In the genomic region with DNA sequence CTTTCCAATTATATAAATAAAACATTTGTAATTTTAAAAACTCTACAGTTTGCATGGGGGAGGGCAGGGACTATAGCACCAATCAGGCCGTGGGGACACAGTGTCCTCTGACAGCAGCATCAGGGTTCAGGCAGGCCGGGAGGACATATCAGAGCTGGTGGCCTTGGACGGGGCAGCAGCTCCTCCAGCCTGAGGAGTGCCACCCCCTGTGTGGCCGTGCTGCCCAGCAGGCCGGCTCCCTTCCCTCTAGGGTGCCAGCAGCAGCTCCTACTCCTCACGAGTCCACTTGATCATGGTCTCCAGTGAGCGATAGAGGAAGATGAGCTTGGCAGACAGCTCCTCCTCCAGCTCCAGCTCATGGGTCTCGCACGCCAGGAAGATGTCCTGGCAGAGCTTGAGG, we compare ENCODE assay signal across 34 cellular contexts.
"Had no signal": no experiment of that assay in that cellular context is flagged by ENCODE, and none has a peak within 500 bp of the region (broad histone marks: within the 10 kb centered on the region; RNA-seq: fewer than 3 reads in every experiment).

No MANE protein-coding gene starts in this region.

- H3K36me3 ChIP-seq: adrenal gland, brain microvascular endothelial cell, breast epithelium had no signal

- H3K4me3 ChIP-seq: adrenal gland, body of pancreas, breast epithelium had no signal

- ATAC-seq: activated CD8-positive, alpha-beta T cell treated with anti-CD3 and anti-CD28 coated beads for 36 hours; activated naive CD4-positive, alpha-beta T cell treated with anti-CD3 and anti-CD28 coated beads, Interleukin-2, amount 50 U/mL, for 72 hours; activated T-cell treated with anti-CD3 and anti-CD28 coated beads, Interleukin-2, amount 50 U/mL, for 4 hours; activated T-cell treated with anti-CD3 and anti-CD28 coated beads, Interleukin-2, amount 50 U/mL, for 72 hours; activated T-helper 17 cell treated with anti-CD3 and anti-CD28 coated beads, Interleukin-2, amount 50 U/mL, for 72 hours; body of pancreas had no signal

- DNase-seq: activated B cell treated with CpG ODN at 0.5 μM for 24 hours; activated CD4-positive, alpha-beta memory T cell treated with anti-CD3 and anti-CD28 coated beads for 36 hours; activated CD4-positive, alpha-beta T cell treated with anti-CD3 and anti-CD28 coated beads for 4 hours; activated CD4-positive, alpha-beta T cell treated with anti-CD3 and anti-CD28 coated beads, Interleukin-2, amount 10 ng/mL, durations not matched to agents 24 days and 14 days; activated CD4-positive, alpha-beta T cell treated with anti-CD3 and anti-CD28 coated beads, Interleukin-2, amount 50 U/mL, for 1 hour; activated CD4-positive, alpha-beta T cell treated with anti-CD3 and anti-CD28 coated beads, Interleukin-2, amount 50 U/mL, for 4 hours; activated CD4-positive, CD25-positive, alpha-beta regulatory T cell treated with anti-CD3 and anti-CD28 coated beads, Interleukin-2, amount 50 U/mL, for 72 hours; activated CD8-positive, alpha-beta memory T cell treated with anti-CD3 and anti-CD28 coated beads, Interleukin-2, amount 50 U/mL, for 4 hours; activated CD8-positive, alpha-beta T cell treated with anti-CD3 and anti-CD28 coated beads for 36 hours; activated gamma-delta T cell treated with Interleukin-2 at 50 U/mL for 16 hours; activated naive CD4-positive, alpha-beta T cell; activated naive CD4-positive, alpha-beta T cell treated with anti-CD3 and anti-CD28 coated beads for 36 hours; activated naive CD4-positive, alpha-beta T cell treated with anti-CD3 and anti-CD28 coated beads, Interleukin-2, amount 50 U/mL, for 16 hours; activated naive CD8-positive, alpha-beta T cell treated with anti-CD3 and anti-CD28 coated beads for 36 hours; activated T-cell treated with anti-CD3 and anti-CD28 coated beads for 4 hours; activated T-cell treated with anti-CD3 and anti-CD28 coated beads, Interleukin-2, amount 50 U/mL, for 1 hour; activated T-cell treated with anti-CD3 and anti-CD28 coated beads, Interleukin-2, amount 50 U/mL, for 4 hours; activated T-cell treated with anti-CD3 and anti-CD28 coated beads, Interleukin-2, amount 50 U/mL, for 72 hours; adrenal gland; amniotic stem cell; aorta; body of pancreas; brain microvascular endothelial cell; central memory CD4-positive, alpha-beta T cell; cerebellar nuclear complex; T-helper 1 cell; T-helper 2 cell; T-helper 9 cell had no signal

- H3K4me1 ChIP-seq: adrenal gland, breast epithelium had no signal

- FAIRE-seq: astrocyte, TTC549 had no signal

- H3K27me3 ChIP-seq: adrenal gland, body of pancreas, brain microvascular endothelial cell had no signal

- H3K27ac ChIP-seq: adrenal gland, body of pancreas, brain microvascular endothelial cell, breast epithelium, VCaP had no signal

- H3K9me3 ChIP-seq: adrenal gland, body of pancreas had no signal
